8 cellular contexts compared by ENCODE assay signal in the genomic region with DNA sequence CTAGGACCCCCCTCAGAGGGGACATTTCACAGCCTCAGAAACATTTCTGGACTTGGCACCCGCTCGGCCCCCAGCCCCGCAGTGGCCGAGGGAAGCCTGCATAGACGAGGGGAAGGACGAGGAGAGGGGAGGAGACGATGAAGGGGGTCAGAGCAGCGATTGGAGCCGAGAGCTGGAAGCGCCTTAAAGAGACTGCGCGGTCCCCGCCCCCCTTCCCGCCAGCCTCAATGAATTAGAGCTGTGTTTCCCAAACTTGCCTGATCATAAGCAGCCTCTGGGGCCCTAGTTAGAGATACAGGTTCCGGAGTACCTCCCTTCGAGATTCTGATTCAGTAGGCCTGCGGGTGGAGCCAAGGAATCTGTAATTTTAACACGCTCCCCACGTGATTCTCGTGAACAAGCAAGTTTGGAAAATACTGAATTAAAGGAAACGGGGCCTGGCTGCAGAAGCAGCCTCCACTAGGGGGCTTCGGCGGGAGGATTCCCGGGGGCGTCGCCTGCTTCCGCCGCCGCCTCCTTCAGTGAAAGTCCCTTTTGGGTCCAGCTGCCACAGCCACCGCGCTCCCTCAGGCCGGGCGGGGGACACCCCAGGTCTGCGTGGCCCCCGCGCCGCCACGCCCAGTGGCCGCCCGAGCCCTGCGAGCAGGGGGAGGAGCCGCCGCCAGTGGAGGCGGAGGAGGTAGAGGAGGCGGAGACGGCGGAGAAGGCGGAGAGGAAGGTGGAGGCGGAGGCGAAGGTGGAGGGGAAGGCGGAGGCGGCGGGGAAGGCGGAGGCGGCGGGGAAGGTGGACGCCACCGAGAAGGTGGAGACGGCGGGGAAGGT. TPM values are rescaled to one million over a fixed set of nuclear protein-coding genes. Genes with fewer than 3 reads are reported as not detected.
DNase-seq lines count a peak whose midpoint lies in the region; ATAC-seq lines count a peak whose summit lies in the region.

A gene (plus strand): TSS at position 651 of the 822 bp plus-strand sequence. CDS start 824 bp downstream, outside the sequence.

- ATAC-seq in GM19043 (IDR thresholded peaks at IDR 0.05; ENCODE audit: low read depth, unreplicated experiment): peak; percentile 89
- ATAC-seq in HG03342 (IDR thresholded peaks at IDR 0.05; ENCODE audit: unreplicated experiment): peak; percentile 90

- DNase-seq in AML-193 (lab: John Stamatoyannopoulos, UW) (peak; percentile 43 to 47), NCI-H460 (ENCODE audit: extremely low read depth, low read depth) (peak; percentile 68), left kidney (ENCODE audit: low read depth, low spot score) (peak; percentile 93)
- peak; percentile 77 to 78 for DNase-seq in activated CD4-positive, alpha-beta T cell treated with anti-CD3 and anti-CD28 coated beads for 4 hours
- peak; percentile 67 for DNase-seq in stimulated activated CD4-positive, alpha-beta T cell treated with anti-CD3 and anti-CD28 coated beads, Interleukin-1b, Interleukin-23, amount 100 ng/mL, for 48 hours

- H3K27ac ChIP-seq in cingulate gyrus (ENCODE audit: low read depth, low read length): peak within 1 kb of the TSS; percentile 77

RNA-seq across cellular contexts. Expression of the gene that starts here (rescaled TPM):
- total RNA-seq in NCI-H460 (2014; rRNA removed; shearing (Covaris generic)): 1.3 and 2.1 TPM in 2 replicates
- 0.44 and 0.85 TPM in 2 replicates for polyA plus RNA-seq in NCI-H460 (2014; cell fraction: nucleus; rRNA removed)

Comparison
In these comparisons a context has a peak if more than half of its experiments do, and no peak if none do; other contexts are left out.
1. Peak in every context shown above with its lines: DNase-seq, ATAC-seq and H3K27ac ChIP-seq.